ENCODE assay signal across 8 cellular contexts in the genomic region with DNA sequence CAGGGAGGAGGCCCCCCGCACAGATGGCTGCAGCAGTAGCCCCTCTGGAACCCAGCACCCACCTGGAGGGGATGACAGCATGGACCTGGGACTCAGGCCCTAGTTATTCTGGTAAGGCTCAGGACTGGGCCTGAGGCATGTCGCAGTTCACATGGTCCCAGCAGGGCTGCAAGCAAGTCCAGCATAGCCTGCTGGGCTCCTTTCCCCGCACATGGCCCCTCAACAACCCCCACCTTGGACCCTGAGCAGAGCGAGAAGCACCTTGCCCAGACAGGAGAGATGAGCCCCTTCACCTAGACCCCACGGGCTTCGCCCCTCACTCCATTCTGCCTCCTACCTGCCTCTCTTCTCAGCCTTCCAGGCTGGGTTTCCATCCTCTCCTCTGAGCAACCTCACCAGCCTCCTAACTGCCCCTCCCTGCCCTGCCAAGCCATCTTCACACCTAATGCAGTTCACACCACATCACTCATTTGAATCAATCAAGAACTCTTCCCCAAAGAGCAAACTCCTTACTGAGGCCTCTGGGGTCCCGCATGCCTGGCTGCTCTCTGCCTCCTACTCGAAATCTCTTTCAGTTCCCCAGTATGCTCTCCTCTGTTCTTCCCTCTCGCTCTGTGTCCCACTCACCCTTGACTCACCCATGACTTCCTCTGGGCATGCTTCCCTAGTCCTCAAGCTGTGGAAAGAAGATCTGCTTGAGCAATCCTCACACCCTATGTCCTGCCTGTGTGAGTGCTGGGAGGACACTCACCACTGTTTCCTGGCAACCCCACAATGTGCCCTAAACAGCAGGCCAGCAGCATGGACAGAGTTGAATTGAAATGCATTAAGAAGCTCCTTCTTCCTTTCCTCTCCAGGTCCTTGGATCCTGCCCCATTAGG. TPM values are rescaled to one million over a fixed set of nuclear protein-coding genes. Genes with fewer than 3 reads are reported as not detected.
A peak's percentile ranks its signal among the peaks of the same experiment; 100 is the strongest.
DNase-seq lines count a peak whose midpoint lies in the region; TF ChIP-seq lines count a peak whose summit lies in the region.

No MANE protein-coding gene starts in this region.

- H3K9me2 ChIP-seq in GM23248 (ENCODE audit: insufficient read depth), result no peaks in the 10 kb centered on the region

- H3K9ac ChIP-seq in GM23248, result peak overlapping the region; percentile 85

- H3K27ac ChIP-seq in ACC112 (ENCODE audit: low read depth, low read length) (peak overlapping the region; percentile 99), GM23248 (peak overlapping the region; percentile 99), neutrophil (peak overlapping the region; percentile 98)

- in situ Hi-C loops in GM23248 (cut with MboI), result no loop called here

- H3K4me1 ChIP-seq in ACC112 (ENCODE audit: control insufficient read depth, insufficient read depth, low read length, unreplicated experiment) (peaks cover 30% of the 10 kb centered on the region), GM23248 (ENCODE audit: insufficient read depth) (peaks cover 20% of the 10 kb centered on the region), neutrophil (ENCODE audit: control insufficient read depth in 1 of 2, insufficient read depth in 1 of 2, low read depth in 1 of 2, low read length in 1 of 2) (peaks cover 65 to 76% of the 10 kb centered on the region in 2 experiments)

- peak overlapping the region; percentile 79 for H3K4me2 ChIP-seq in GM23248 (ENCODE audit: unreplicated experiment)

- no peaks in the 10 kb centered on the region for H4K20me1 ChIP-seq in GM23248 (ENCODE audit: insufficient read depth)

- H3K9me3 ChIP-seq in GM23248 (ENCODE audit: low read depth) (no peaks in the 10 kb centered on the region), neutrophil (no peaks in the 10 kb centered on the region)

- DNase-seq in GM23248 (peak; percentile 100), SKM-1 treated with dmso at 0.1 percent for 144 hours (lab: John Stamatoyannopoulos, UW; ENCODE audit: unreplicated experiment) (peak; percentile 95), fibroblast of mammary gland (ENCODE audit: low read depth) (peak; percentile 100), NCI-H510A (lab: John Stamatoyannopoulos, UW) (no peak), NCI-H526 (lab: John Stamatoyannopoulos, UW) (no peak), NCI-H774 (lab: John Stamatoyannopoulos, UW) (no peak)

- H3F3A ChIP-seq in GM23248 (ENCODE audit: insufficient read depth), result peaks cover 10% of the 10 kb centered on the region; the same call in 1 of the 2 replicates

- 42 to 45% methylated on average over 8 to 9 of the region's 9 CpGs for WGBS in GM23248 (ENCODE audit: low coverage in 1 of 2, low lambda C conversion rate in 2 of 2, missing lambda C conversion rate in 2 of 2), 2 experiments

- H3K79me2 ChIP-seq in ACC112 (ENCODE audit: control insufficient read depth, insufficient read depth, low read length, unreplicated experiment), result no peaks in the 10 kb centered on the region
- H3K79me2 ChIP-seq in GM23248 (ENCODE audit: insufficient read depth), result no peaks in the 10 kb centered on the region

- H2AFZ ChIP-seq in ACC112 (ENCODE audit: low read length, unreplicated experiment) (peak overlapping the region; percentile 49), GM23248 (peak overlapping the region; percentile 65)

- H3K27me3 ChIP-seq in ACC112 (ENCODE audit: insufficient read depth, low read length) (no peaks in the 10 kb centered on the region), GM23248 (replicated peaks; ENCODE audit: insufficient read depth) (no peaks in the 10 kb centered on the region), neutrophil (no peaks in the 10 kb centered on the region)

- H3K36me3 ChIP-seq in ACC112 (ENCODE audit: insufficient read depth, low read length), result no peaks in the 10 kb centered on the region
- H3K36me3 ChIP-seq in GM23248 (ENCODE audit: low read depth), result no peaks in the 10 kb centered on the region
- no peaks in the 10 kb centered on the region for H3K36me3 ChIP-seq in neutrophil

- H3K4me3 ChIP-seq in ACC112 (ENCODE audit: low read depth, low read length), result peak overlapping the region; percentile 59
- H3K4me3 ChIP-seq in GM23248, result peak overlapping the region; percentile 49
- H3K4me3 ChIP-seq in fibroblast of mammary gland (ENCODE audit: control insufficient read depth, low read depth, low read length), result peak overlapping the region; percentile 12
- H3K4me3 ChIP-seq in neutrophil (ENCODE audit: low read depth in 1 of 2, low read length in 1 of 2), result peak overlapping the region; percentile 53 to 54

- TF ChIP-seq CTCF in fibroblast of mammary gland (conservative IDR thresholded peaks at IDR 0.05; ENCODE audit: control insufficient read depth, insufficient read depth, low read depth, low read length), result no peak
- no peak for TF ChIP-seq CTCF in neutrophil (IDR thresholded peaks at IDR 0.05)

RNA-seq across cellular contexts. Expression of a gene that starts 9.4 kb away (rescaled TPM):
- total RNA-seq in GM23248 (2014; rRNA removed; shearing (Covaris generic)), result 3.3 and 4.4 TPM in 2 replicates
- polyA plus RNA-seq in GM23248 (2016; fragmentation: Nextera tagmentation; extraction: Ambion mirVana), result 4.5 and 4.7 TPM in 2 replicates

RNA-seq across cellular contexts. Expression of a gene that starts 32.3 kb away (rescaled TPM):
- total RNA-seq in GM23248 (2014; rRNA removed; shearing (Covaris generic)), result 36.4 and 48.3 TPM in 2 replicates
- 7.4 and 7.7 TPM in 2 replicates for polyA plus RNA-seq in GM23248 (2016; fragmentation: Nextera tagmentation; extraction: Ambion mirVana)

RNA-seq across cellular contexts. Expression of a gene that starts 51.5 kb away (rescaled TPM):
- 32.0 and 39.1 TPM in 2 replicates for total RNA-seq in GM23248 (2014; rRNA removed; shearing (Covaris generic))
- 42.7 and 46.5 TPM in 2 replicates for polyA plus RNA-seq in GM23248 (2016; fragmentation: Nextera tagmentation; extraction: Ambion mirVana)

Comparison
In these comparisons a context has a peak if more than half of its experiments do, and no peak if none do; other contexts are left out.
1. DNase-seq: peak in GM23248 (single experiment), SKM-1 treated with dmso at 0.1 percent for 144 hours (single experiment) and fibroblast of mammary gland (single experiment); none in NCI-H510A (single experiment), NCI-H526 (0 of 2) and NCI-H774 (single experiment).
2. Peak in every context shown above with its lines, with median percentiles within 50 percentile points of each other: H3K27ac ChIP-seq and H3K4me3 ChIP-seq.